ENCODE assay signal across 8 cellular contexts in genomic region chr12:48972213-48973021, GRCh38.
DNase-seq lines count a peak whose midpoint lies in the region; ATAC-seq, FAIRE-seq and TF ChIP-seq lines count a peak whose summit lies in the region.

No MANE protein-coding gene starts in this region.

- H3K27ac Mint-ChIP-seq in stimulated activated naive CD8-positive, alpha-beta T cell treated with anti-CD3 and anti-CD28 coated beads, Interleukin-15, amount 100 ng/mL, for 72 hours: no peak overlapping the region

- TF ChIP-seq CTCF in foreskin fibroblast (IDR thresholded peaks at IDR 0.05; ENCODE audit: low read depth, low read length): peak; percentile 6

- peaks cover 83% of the 10 kb centered on the region for H3K27me3 Mint-ChIP-seq in stimulated activated naive CD8-positive, alpha-beta T cell treated with anti-CD3 and anti-CD28 coated beads, Interleukin-15, amount 100 ng/mL, for 72 hours

- FAIRE-seq in HTR-8/SVneo (lab: Jason Lieb, UNC): no peak

- H3K4me3 Mint-ChIP-seq in stimulated activated naive CD8-positive, alpha-beta T cell treated with anti-CD3 and anti-CD28 coated beads, Interleukin-15, amount 100 ng/mL, for 72 hours: peak overlapping the region; percentile 67 to 92

- peak; percentile 16 for DNase-seq in stimulated activated CD4-positive, alpha-beta T cell treated with anti-CD3 and anti-CD28 coated beads, Interleukin-12 subunit alpha, Interleukin-12 subunit beta, amount 100 ng/mL, for 4 hours
- no peak for DNase-seq in stimulated activated CD4-positive, alpha-beta T cell treated with anti-CD3 and anti-CD28 coated beads, Interleukin-4, amount 100 ng/mL, for 4 hours
- DNase-seq in SKM-1 (lab: John Stamatoyannopoulos, UW; ENCODE audit: unreplicated experiment) (peak; percentile 34), foreskin fibroblast (peak in 1 of 2 donors; percentile 62), NCI-H1105 treated with DMSO at 0.1 percent for 48 hours (lab: John Stamatoyannopoulos, UW) (no peak), HTR-8/SVneo (ENCODE audit: insufficient read length, low spot score) (no peak)
- DNase-seq in stimulated activated naive CD8-positive, alpha-beta T cell treated with anti-CD3 and anti-CD28 coated beads, Interleukin-15, amount 100 ng/mL, for 72 hours: peak in 1 of 2 donors; percentile 77

- no peaks in the 10 kb centered on the region for H3K9me3 Mint-ChIP-seq in stimulated activated naive CD8-positive, alpha-beta T cell treated with anti-CD3 and anti-CD28 coated beads, Interleukin-15, amount 100 ng/mL, for 72 hours

- H3K4me3 ChIP-seq in foreskin fibroblast (ENCODE audit: low read depth in 1 of 2, low read length in 2 of 2): no peak overlapping the region

- peaks cover 68% of the 10 kb centered on the region for H3K4me1 Mint-ChIP-seq in stimulated activated naive CD8-positive, alpha-beta T cell treated with anti-CD3 and anti-CD28 coated beads, Interleukin-15, amount 100 ng/mL, for 72 hours

- ATAC-seq in stimulated activated naive CD8-positive, alpha-beta T cell treated with anti-CD3 and anti-CD28 coated beads, Interleukin-15, amount 100 ng/mL, for 72 hours: peak; percentile 66
- no peak for ATAC-seq in HG02840 (IDR thresholded peaks at IDR 0.05; ENCODE audit: low FRiP score, unreplicated experiment)

Comparison
In these comparisons a context has a peak if more than half of its experiments do, and no peak if none do; other contexts are left out.
1. DNase-seq: peak in stimulated activated CD4-positive, alpha-beta T cell treated with anti-CD3 and anti-CD28 coated beads, Interleukin-12 subunit alpha, Interleukin-12 subunit beta, amount 100 ng/mL, for 4 hours (single experiment) and SKM-1 (single experiment); none in stimulated activated CD4-positive, alpha-beta T cell treated with anti-CD3 and anti-CD28 coated beads, Interleukin-4, amount 100 ng/mL, for 4 hours (0 of 2), NCI-H1105 treated with DMSO at 0.1 percent for 48 hours (single experiment) and HTR-8/SVneo (single experiment).